In genomic region chr7:43289826-43290225, GRCh38 we compare ENCODE assay signal across 2 cellular contexts.
TF ChIP-seq lines count a peak whose summit lies in the region.

No MANE protein-coding gene starts in this region.

TF ChIP-seq in GM23338, 12 proteins besides CTCF, POLR2A, EP300 and RAD21:
- no peak for TF ChIP-seq REST (IDR thresholded peaks at IDR 0.05; ENCODE audit: unreplicated experiment)
- no peak for TF ChIP-seq POLR2AphosphoS5 (IDR thresholded peaks at IDR 0.05; ENCODE audit: low read depth)
- TF ChIP-seq ZNF331 (CRISPR knock-in tag; IDR thresholded peaks at IDR 0.05; ENCODE audit: low read depth), result no peak
TF ChIP-seq in GM23338: peak in this region for 0.

TF ChIP-seq in H1, 55 proteins besides CTCF, POLR2A, EP300 and RAD21:
- TF ChIP-seq TAF1 (IDR thresholded peaks at IDR 0.05; ENCODE audit: low read depth, low read length) (no peak), RFX5 (IDR thresholded peaks at IDR 0.05; ENCODE audit: borderline replicate concordance, low read depth, low read length) (no peak), POU5F1 (IDR thresholded peaks at IDR 0.05; ENCODE audit: low read depth, low read length) (peak; percentile 62; the same call in 1 of the 2 replicates), TAF7 (optimal IDR thresholded peaks at IDR 0.05; ENCODE audit: borderline replicate concordance, low read depth, low read length) (no peak)
